ENCODE assay signal across 29 cellular contexts in genomic region chr1:223852337-223852736, GRCh38.
"Had no signal": no experiment of that assay in that cellular context is flagged by ENCODE, and none has a peak within 500 bp of the region (broad histone marks: within the 10 kb centered on the region; RNA-seq: fewer than 3 reads in every experiment).

No MANE protein-coding gene starts in this region.

- ATAC-seq: activated CD4-positive, CD25-positive, alpha-beta regulatory T cell treated with anti-CD3 and anti-CD28 coated beads, Interleukin-2, amount 50 U/mL, for 24 hours; activated T-helper 17 cell treated with anti-CD3 and anti-CD28 coated beads, Interleukin-2, amount 50 U/mL, for 72 hours; effector memory CD8-positive, alpha-beta T cell; gastroesophageal sphincter; natural killer cell had no signal

- H3K4me3 Mint-ChIP-seq: activated CD4-positive, alpha-beta memory T cell treated with anti-CD3 and anti-CD28 coated beads, Interleukin-2, amount 10 ng/mL, durations not matched to agents 7 days and 5 days; activated T-cell treated with anti-CD3 and anti-CD28 coated beads, Interleukin-2, amount 50 U/mL, for 24 hours; activated T-helper 17 cell treated with anti-CD3 and anti-CD28 coated beads, Interleukin-2, amount 50 U/mL, for 72 hours; effector memory CD8-positive, alpha-beta T cell; natural killer cell had no signal

- H3K4me2 ChIP-seq: hepatocyte, smooth muscle cell had no signal

- H3K4me3 ChIP-seq: coronary artery, dorsolateral prefrontal cortex, gastroesophageal sphincter, hepatocyte, left ventricle myocardium inferior, lung, right atrium auricular region, smooth muscle cell, tibial nerve had no signal

- H3K27ac Mint-ChIP-seq: activated CD4-positive, alpha-beta memory T cell treated with anti-CD3 and anti-CD28 coated beads, Interleukin-2, amount 10 ng/mL, durations not matched to agents 7 days and 5 days; activated T-cell treated with anti-CD3 and anti-CD28 coated beads, Interleukin-2, amount 50 U/mL, for 24 hours; activated T-helper 17 cell treated with anti-CD3 and anti-CD28 coated beads, Interleukin-2, amount 50 U/mL, for 72 hours; effector memory CD8-positive, alpha-beta T cell; natural killer cell had no signal

- H2AFZ ChIP-seq: hepatocyte had no signal

- FAIRE-seq: astrocyte had no signal

- H3K27me3 ChIP-seq: brain microvascular endothelial cell, dorsolateral prefrontal cortex, gastroesophageal sphincter, hepatocyte, right atrium auricular region, tibial nerve had no signal

- H3K4me1 Mint-ChIP-seq: natural killer cell had no signal

- H3K27ac ChIP-seq: brain microvascular endothelial cell, coronary artery, dorsolateral prefrontal cortex, gastroesophageal sphincter, hepatocyte, left ventricle myocardium inferior, right atrium auricular region, tibial nerve, WERI-Rb-1 had no signal

- H3K9me3 ChIP-seq: gastroesophageal sphincter, left ventricle myocardium inferior, right atrium auricular region, tibial nerve had no signal

- H3K36me3 Mint-ChIP-seq: natural killer cell had no signal

- H3K4me1 ChIP-seq: right atrium auricular region had no signal

- H3K36me3 ChIP-seq: brain microvascular endothelial cell, gastroesophageal sphincter, left ventricle myocardium inferior, right atrium auricular region, tibial nerve, WERI-Rb-1 had no signal

- H3K9me3 Mint-ChIP-seq: activated T-helper 17 cell treated with anti-CD3 and anti-CD28 coated beads, Interleukin-2, amount 50 U/mL, for 72 hours; effector memory CD8-positive, alpha-beta T cell; natural killer cell had no signal

- DNase-seq: activated CD4-positive, alpha-beta memory T cell treated with anti-CD3 and anti-CD28 coated beads, Interleukin-2, amount 10 ng/mL, durations not matched to agents 7 days and 5 days; activated CD4-positive, alpha-beta T cell treated with anti-CD3 and anti-CD28 coated beads for 48 hours; activated CD8-positive, alpha-beta memory T cell treated with anti-CD3 and anti-CD28 coated beads, Interleukin-2, amount 50 U/mL, for 48 hours; activated gamma-delta T cell treated with Interleukin-2 at 50 U/mL for 16 hours; activated naive CD4-positive, alpha-beta T cell treated with anti-CD3 and anti-CD28 coated beads, Interleukin-2, amount 50 U/mL, for 16 hours; activated T-cell treated with anti-CD3 and anti-CD28 coated beads, Interleukin-2, amount 50 U/mL, for 24 hours; amniotic stem cell; brain microvascular endothelial cell; dorsolateral prefrontal cortex; effector memory CD8-positive, alpha-beta T cell; islet precursor cell; left ventricle myocardium inferior; mesendoderm; natural killer cell; stimulated activated CD4-positive, alpha-beta T cell treated with anti-CD3 and anti-CD28 coated beads, Interleukin-1b, Interleukin-23, amount 100 ng/mL, for 48 hours; stimulated activated CD4-positive, alpha-beta T cell treated with anti-CD3 and anti-CD28 coated beads, Interleukin-4, amount 100 ng/mL, for 4 hours; stimulated activated CD8-positive, alpha-beta memory T cell treated with anti-CD3 and anti-CD28 coated beads, Interleukin-4, amount 100 ng/mL, for 48 hours; stimulated activated naive CD4-positive, alpha-beta T cell; WERI-Rb-1 had no signal
